ENCODE assay signal across 1 cellular context in genomic region chr3:20130122-20130521, GRCh38.
TF ChIP-seq lines count a peak whose summit lies in the region.

No MANE protein-coding gene starts in this region.

TF ChIP-seq in K562, 482 proteins besides CTCF, POLR2A, EP300 and RAD21:
- TF ChIP-seq FOXJ2 (tag; IDR thresholded peaks at IDR 0.05) (no peak), HOXB6 (CRISPR knock-in tag; IDR thresholded peaks at IDR 0.05; ENCODE audit: borderline replicate concordance) (no peak), ZNF586 (CRISPR knock-in tag; conservative IDR thresholded peaks at IDR 0.05) (no peak), GTF2A2 (tag; IDR thresholded peaks at IDR 0.05) (no peak), FOXP4 (CRISPR knock-in tag; IDR thresholded peaks at IDR 0.05; ENCODE audit: borderline replicate concordance) (no peak)
- TF ChIP-seq, protein P1, sequence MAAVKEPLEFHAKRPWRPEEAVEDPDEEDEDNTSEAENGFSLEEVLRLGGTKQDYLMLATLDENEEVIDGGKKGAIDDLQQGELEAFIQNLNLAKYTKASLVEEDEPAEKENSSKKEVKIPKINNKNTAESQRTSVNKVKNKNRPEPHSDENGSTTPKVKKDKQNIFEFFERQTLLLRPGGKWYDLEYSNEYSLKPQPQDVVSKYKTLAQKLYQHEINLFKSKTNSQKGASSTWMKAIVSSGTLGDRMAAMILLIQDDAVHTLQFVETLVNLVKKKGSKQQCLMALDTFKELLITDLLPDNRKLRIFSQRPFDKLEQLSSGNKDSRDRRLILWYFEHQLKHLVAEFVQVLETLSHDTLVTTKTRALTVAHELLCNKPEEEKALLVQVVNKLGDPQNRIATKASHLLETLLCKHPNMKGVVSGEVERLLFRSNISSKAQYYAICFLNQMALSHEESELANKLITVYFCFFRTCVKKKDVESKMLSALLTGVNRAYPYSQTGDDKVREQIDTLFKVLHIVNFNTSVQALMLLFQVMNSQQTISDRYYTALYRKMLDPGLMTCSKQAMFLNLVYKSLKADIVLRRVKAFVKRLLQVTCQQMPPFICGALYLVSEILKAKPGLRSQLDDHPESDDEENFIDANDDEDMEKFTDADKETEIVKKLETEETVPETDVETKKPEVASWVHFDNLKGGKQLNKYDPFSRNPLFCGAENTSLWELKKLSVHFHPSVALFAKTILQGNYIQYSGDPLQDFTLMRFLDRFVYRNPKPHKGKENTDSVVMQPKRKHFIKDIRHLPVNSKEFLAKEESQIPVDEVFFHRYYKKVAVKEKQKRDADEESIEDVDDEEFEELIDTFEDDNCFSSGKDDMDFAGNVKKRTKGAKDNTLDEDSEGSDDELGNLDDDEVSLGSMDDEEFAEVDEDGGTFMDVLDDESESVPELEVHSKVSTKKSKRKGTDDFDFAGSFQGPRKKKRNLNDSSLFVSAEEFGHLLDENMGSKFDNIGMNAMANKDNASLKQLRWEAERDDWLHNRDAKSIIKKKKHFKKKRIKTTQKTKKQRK (IDR thresholded peaks at IDR 0.05; ENCODE audit: borderline replicate concordance, low read depth, low read length) = no peak
